In the genomic region with DNA sequence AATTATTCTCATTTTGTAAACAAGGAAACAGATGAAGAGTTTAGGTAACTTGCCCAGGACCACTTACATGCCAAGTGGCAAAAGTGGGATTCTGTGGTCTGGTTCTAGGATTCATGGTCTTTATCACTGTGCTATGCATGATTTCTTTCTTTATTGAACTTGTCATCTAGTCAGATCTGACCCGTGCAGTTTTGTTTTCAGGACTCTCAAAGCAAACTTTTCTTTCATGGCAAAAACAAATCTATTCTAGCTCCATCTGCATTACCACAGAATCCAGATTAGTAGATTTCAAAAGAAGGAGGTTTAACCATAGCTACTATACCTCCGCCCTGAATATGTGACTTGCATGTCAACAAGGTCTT, we compare ENCODE assay signal across 25 cellular contexts.
"Had no signal": no experiment of that assay in that cellular context is flagged by ENCODE, and none has a peak within 500 bp of the region (broad histone marks: within the 10 kb centered on the region; RNA-seq: fewer than 3 reads in every experiment).

No MANE protein-coding gene starts in this region.

- H3K4me1 ChIP-seq: gastrocnemius medialis, psoas muscle, spleen, testis, tibial nerve, vagina had no signal

- H3K4me3 ChIP-seq: coronary artery, gastrocnemius medialis, heart right ventricle, mucosa of descending colon, psoas muscle, spleen, testis, tibial nerve, upper lobe of right lung, vagina had no signal

- H3K4me1 Mint-ChIP-seq: naive thymus-derived CD8-positive, alpha-beta T cell; stimulated activated naive B cell treated with anti-CD40 and anti-IgM and Interleukin-4, amounts not matched to agents 10 μg/mL and 1 μg/mL and 100 μg/mL, for 72 hours; stimulated activated naive CD8-positive, alpha-beta T cell treated with anti-CD3 and anti-CD28 coated beads, Interleukin-15, amount 100 ng/mL, for 72 hours had no signal

- H3K9me3 ChIP-seq: gastrocnemius medialis, heart right ventricle, mucosa of descending colon, neutrophil, psoas muscle, spleen, testis, tibial nerve, upper lobe of right lung, vagina had no signal

- H3K27me3 Mint-ChIP-seq: stimulated activated naive B cell treated with anti-CD40 and anti-IgM and Interleukin-4, amounts not matched to agents 10 μg/mL and 1 μg/mL and 100 μg/mL, for 72 hours had no signal

- DNase-seq: effector CD4-positive, alpha-beta T cell; gastrocnemius medialis; heart right ventricle; hypothalamus; left ventricle myocardium superior; mucosa of descending colon; naive thymus-derived CD8-positive, alpha-beta T cell; psoas muscle; retina; spleen; stimulated activated CD4-positive, alpha-beta T cell treated with anti-CD3 and anti-CD28 coated beads, Interleukin-15, amount 100 ng/mL, for 24 hours; stimulated activated CD4-positive, alpha-beta T cell treated with anti-CD3 and anti-CD28 coated beads, Interleukin-1b, Interleukin-23, amount 100 ng/mL, for 48 hours; stimulated activated CD4-positive, alpha-beta T cell treated with anti-CD3 and anti-CD28 coated beads, Interleukin-4, amount 100 ng/mL, for 4 hours; stimulated activated naive B cell treated with anti-CD40 and anti-IgM and Interleukin-4, amounts not matched to agents 10 μg/mL and 1 μg/mL and 100 μg/mL, for 72 hours; stimulated activated naive CD8-positive, alpha-beta T cell treated with anti-CD3 and anti-CD28 coated beads, Interleukin-15, amount 100 ng/mL, for 72 hours; testis; upper lobe of right lung had no signal

- H3K36me3 Mint-ChIP-seq: naive thymus-derived CD8-positive, alpha-beta T cell; stimulated activated naive B cell treated with anti-CD40 and anti-IgM and Interleukin-4, amounts not matched to agents 10 μg/mL and 1 μg/mL and 100 μg/mL, for 72 hours had no signal

- H3K27ac ChIP-seq: coronary artery, gastrocnemius medialis, heart right ventricle, neutrophil, psoas muscle, spleen, testis, tibial nerve, upper lobe of right lung, vagina had no signal

- H3K27ac Mint-ChIP-seq: naive thymus-derived CD8-positive, alpha-beta T cell; stimulated activated naive B cell treated with anti-CD40 and anti-IgM and Interleukin-4, amounts not matched to agents 10 μg/mL and 1 μg/mL and 100 μg/mL, for 72 hours; stimulated activated naive CD8-positive, alpha-beta T cell treated with anti-CD3 and anti-CD28 coated beads, Interleukin-15, amount 100 ng/mL, for 72 hours had no signal

- H3K9me3 Mint-ChIP-seq: endodermal cell; stimulated activated naive CD8-positive, alpha-beta T cell treated with anti-CD3 and anti-CD28 coated beads, Interleukin-15, amount 100 ng/mL, for 72 hours had no signal

- H3K4me3 Mint-ChIP-seq: endodermal cell; naive thymus-derived CD8-positive, alpha-beta T cell; stimulated activated naive B cell treated with anti-CD40 and anti-IgM and Interleukin-4, amounts not matched to agents 10 μg/mL and 1 μg/mL and 100 μg/mL, for 72 hours; stimulated activated naive CD8-positive, alpha-beta T cell treated with anti-CD3 and anti-CD28 coated beads, Interleukin-15, amount 100 ng/mL, for 72 hours had no signal

- ATAC-seq: gastrocnemius medialis; left ventricle myocardium superior; mucosa of descending colon; naive thymus-derived CD8-positive, alpha-beta T cell; psoas muscle; sciatic nerve; stimulated activated naive B cell treated with anti-CD40 and anti-IgM and Interleukin-4, amounts not matched to agents 10 μg/mL and 1 μg/mL and 100 μg/mL, for 72 hours; stimulated activated naive CD8-positive, alpha-beta T cell treated with anti-CD3 and anti-CD28 coated beads, Interleukin-15, amount 100 ng/mL, for 72 hours had no signal

- FAIRE-seq: endothelial cell of umbilical vein, islet of Langerhans had no signal

- H3K36me3 ChIP-seq: gastrocnemius medialis, heart right ventricle, neutrophil, spleen, tibial nerve, upper lobe of right lung, vagina had no signal

- H3K27me3 ChIP-seq: gastrocnemius medialis, heart right ventricle, neutrophil, spleen, testis, tibial nerve, upper lobe of right lung, vagina had no signal
